17 cellular contexts compared by ENCODE assay signal in the genomic region with DNA sequence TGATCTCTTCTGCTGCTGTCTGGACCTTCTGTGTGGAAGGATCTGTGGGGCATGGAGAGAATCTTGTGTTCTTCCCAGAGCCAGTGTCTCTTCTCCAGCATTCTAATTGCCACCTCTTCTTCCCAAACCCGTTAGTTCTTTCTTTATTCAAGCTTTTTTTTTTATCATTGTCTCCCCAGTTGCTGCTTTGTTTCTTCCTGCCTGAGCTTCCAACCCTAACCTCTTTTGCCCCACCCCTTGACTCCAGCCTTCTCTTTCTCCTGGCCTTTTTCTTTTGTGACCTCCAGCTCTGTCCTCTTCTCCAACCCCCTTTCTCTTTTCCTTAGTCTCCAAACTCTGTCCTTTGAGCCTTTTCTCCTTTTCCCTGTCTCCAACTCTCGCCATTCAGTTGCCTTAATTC. TPM values are rescaled to one million over a fixed set of nuclear protein-coding genes. Genes with fewer than 3 reads are reported as not detected.
DNase-seq lines count a peak whose midpoint lies in the region; ATAC-seq and TF ChIP-seq lines count a peak whose summit lies in the region.
"Had no signal": no experiment of that assay in that cellular context is flagged by ENCODE, and none has a peak within 500 bp of the region (broad histone marks: within the 10 kb centered on the region; RNA-seq: fewer than 3 reads in every experiment).

No MANE protein-coding gene starts in this region.

- BruUV-seq in OCI-LY7 (replicated peaks; lab: Mats Ljungman, UMichigan) = no TSS peak

- H3K4me2 ChIP-seq in OCI-LY7 (ENCODE audit: low read length) = peak overlapping the region; percentile 73
- H3K4me2 ChIP-seq: PC-9 had no signal

- no peaks in the 10 kb centered on the region for H4K20me1 ChIP-seq in OCI-LY7 (ENCODE audit: insufficient read depth, low read length)

- H3K36me3 ChIP-seq in OCI-LY7 (ENCODE audit: insufficient read depth, low read length) (peaks cover 18% of the 10 kb centered on the region), spleen (peaks cover 0 to 44% (median 17%) of the 10 kb centered on the region in 6 donors)

- H3K4me1 Mint-ChIP-seq in activated CD4-positive, alpha-beta T cell treated with anti-CD3 and anti-CD28 coated beads, Interleukin-2, amount 10 ng/mL, durations not matched to agents 24 days and 14 days = peaks cover 32% of the 10 kb centered on the region
- H3K4me1 Mint-ChIP-seq in glutamatergic neuron (ENCODE audit: low read depth, unreplicated experiment) = peaks cover 40% of the 10 kb centered on the region
- H3K4me1 Mint-ChIP-seq in activated CD4-positive, alpha-beta memory T cell treated with anti-CD3 and anti-CD28 coated beads for 36 hours (ENCODE audit: low read depth) = peaks cover 37% of the 10 kb centered on the region

- H3K79me2 ChIP-seq in OCI-LY7 (ENCODE audit: insufficient read depth, low read depth, low read length) = peaks cover 37% of the 10 kb centered on the region; the same call in 1 of the 2 replicates

- H3K36me3 Mint-ChIP-seq in activated CD4-positive, alpha-beta T cell treated with anti-CD3 and anti-CD28 coated beads, Interleukin-2, amount 10 ng/mL, durations not matched to agents 24 days and 14 days (ENCODE audit: low read depth) = peaks cover 18% of the 10 kb centered on the region
- H3K36me3 Mint-ChIP-seq in glutamatergic neuron (ENCODE audit: unreplicated experiment) = peaks cover 3% of the 10 kb centered on the region
- H3K36me3 Mint-ChIP-seq in activated CD4-positive, alpha-beta memory T cell treated with anti-CD3 and anti-CD28 coated beads for 36 hours = peaks cover 13% of the 10 kb centered on the region

- no peak for DNase-seq in activated CD4-positive, alpha-beta T cell treated with anti-CD3 and anti-CD28 coated beads, Interleukin-2, amount 10 ng/mL, durations not matched to agents 24 days and 14 days
- no peak for DNase-seq in activated CD4-positive, alpha-beta T cell treated with anti-CD3 and anti-CD28 coated beads for 1 hour
- DNase-seq in OCI-LY7 (ENCODE audit: low spot score) (no peak), glutamatergic neuron (no peak), spleen (no peak)
- DNase-seq in activated CD4-positive, alpha-beta memory T cell treated with anti-CD3 and anti-CD28 coated beads for 36 hours = no peak
- no peak for DNase-seq in stimulated activated CD4-positive, alpha-beta T cell treated with anti-CD3 and anti-CD28 coated beads, Interleukin-4, amount 100 ng/mL, for 1 hour
- DNase-seq: activated CD4-positive, CD25-positive, alpha-beta regulatory T cell; activated CD8-positive, alpha-beta memory T cell treated with anti-CD3 and anti-CD28 coated beads, Interleukin-2, amount 50 U/mL, for 48 hours; adrenal gland; cerebellar nuclear complex; NCI-H187 treated with DMSO at 0.1 percent for 48 hours; NCI-H510A; PC-9; psoas muscle had no signal

- H3K27me3 Mint-ChIP-seq in activated CD4-positive, alpha-beta T cell treated with anti-CD3 and anti-CD28 coated beads, Interleukin-2, amount 10 ng/mL, durations not matched to agents 24 days and 14 days = no peaks in the 10 kb centered on the region
- H3K27me3 Mint-ChIP-seq in glutamatergic neuron (ENCODE audit: unreplicated experiment) = peaks cover 14% of the 10 kb centered on the region
- H3K27me3 Mint-ChIP-seq in activated CD4-positive, alpha-beta memory T cell treated with anti-CD3 and anti-CD28 coated beads for 36 hours = no peaks in the 10 kb centered on the region

- H3K4me3 ChIP-seq in OCI-LY7 (ENCODE audit: low read depth, low read length, poor library complexity, severe bottlenecking) (peak overlapping the region; percentile 27), spleen (no peak overlapping the region)
- H3K4me3 ChIP-seq: adrenal gland, PC-9, psoas muscle, suprapubic skin had no signal

- no peaks in the 10 kb centered on the region for H3K9me3 Mint-ChIP-seq in activated CD4-positive, alpha-beta T cell treated with anti-CD3 and anti-CD28 coated beads, Interleukin-2, amount 10 ng/mL, durations not matched to agents 24 days and 14 days
- peaks cover 6% of the 10 kb centered on the region for H3K9me3 Mint-ChIP-seq in glutamatergic neuron (ENCODE audit: unreplicated experiment)
- H3K9me3 Mint-ChIP-seq in activated CD4-positive, alpha-beta memory T cell treated with anti-CD3 and anti-CD28 coated beads for 36 hours = no peaks in the 10 kb centered on the region

- CTCF ChIA-PET in OCI-LY7 (lab: Charles Lee; ENCODE audit: unreplicated experiment) = no interaction called here
- CTCF ChIA-PET in activated CD4-positive, alpha-beta memory T cell treated with anti-CD3 and anti-CD28 coated beads for 36 hours (lab: Charles Lee) = no interaction called here

- intact Hi-C loops in activated CD4-positive, alpha-beta T cell treated with anti-CD3 and anti-CD28 coated beads, Interleukin-2, amount 10 ng/mL, durations not matched to agents 24 days and 14 days (cut with micrococcal nuclease) = no loop called here
- intact Hi-C loops in OCI-LY7 (cut with micrococcal nuclease; ENCODE audit: unreplicated experiment) (no loop called here), spleen (cut with DNase I; ENCODE audit: low total_unique reads) (loop anchor here (10.0 kb wide), 1 partner anchor 47 kb away; a partner anchor contains a TSS)
- intact Hi-C loops in activated CD4-positive, alpha-beta memory T cell treated with anti-CD3 and anti-CD28 coated beads for 36 hours (cut with micrococcal nuclease) = no loop called here

- WGBS in spleen, 5 donors = 62 to 77% (median 65%) methylated on average over 2 of the region's 2 CpGs

- H3K9me2 ChIP-seq in OCI-LY7 (ENCODE audit: insufficient read depth, low read length) = no peaks in the 10 kb centered on the region

- H3K4me1 ChIP-seq in OCI-LY7 (ENCODE audit: insufficient read depth, low read length, poor library complexity, severe bottlenecking) (peaks cover 43% of the 10 kb centered on the region), spleen (peaks cover 19 to 74% (median 65%) of the 10 kb centered on the region in 6 donors)

- no peak overlapping the region for H3K4me3 Mint-ChIP-seq in activated CD4-positive, alpha-beta T cell treated with anti-CD3 and anti-CD28 coated beads, Interleukin-2, amount 10 ng/mL, durations not matched to agents 24 days and 14 days
- H3K4me3 Mint-ChIP-seq in glutamatergic neuron (ENCODE audit: unreplicated experiment) = peak overlapping the region; percentile 80
- no peak overlapping the region for H3K4me3 Mint-ChIP-seq in activated CD4-positive, alpha-beta memory T cell treated with anti-CD3 and anti-CD28 coated beads for 36 hours

- no peak for TF ChIP-seq POLR2A in spleen (IDR thresholded peaks at IDR 0.05)

- no peak for TF ChIP-seq CTCF in OCI-LY7 (conservative IDR thresholded peaks at IDR 0.05; ENCODE audit: low read length)
- no peak for TF ChIP-seq CTCF in glutamatergic neuron (IDR thresholded peaks at IDR 0.05; ENCODE audit: partially characterized antibody, unreplicated experiment)
- TF ChIP-seq CTCF in spleen (IDR thresholded peaks at IDR 0.05 in 8 of 11, conservative IDR thresholded peaks at IDR 0.05 in 3 of 11) = no peak

- H3K27me3 ChIP-seq in spleen (replicated peaks in 1 of 7) = no peaks in the 10 kb centered on the region
- H3K27me3 ChIP-seq: adrenal gland, suprapubic skin had no signal

- no peaks in the 10 kb centered on the region for H3K9me3 ChIP-seq in OCI-LY7 (ENCODE audit: low read length)
- no peaks in the 10 kb centered on the region for H3K9me3 ChIP-seq in spleen
- H3K9me3 ChIP-seq: adrenal gland, psoas muscle, suprapubic skin had no signal

- H3K27ac Mint-ChIP-seq in activated CD4-positive, alpha-beta T cell treated with anti-CD3 and anti-CD28 coated beads, Interleukin-2, amount 10 ng/mL, durations not matched to agents 24 days and 14 days = peak overlapping the region; percentile 14
- peak overlapping the region; percentile 84 for H3K27ac Mint-ChIP-seq in glutamatergic neuron (ENCODE audit: unreplicated experiment)
- H3K27ac Mint-ChIP-seq in activated CD4-positive, alpha-beta memory T cell treated with anti-CD3 and anti-CD28 coated beads for 36 hours = no peak overlapping the region

- H2AFZ ChIP-seq in OCI-LY7 (ENCODE audit: low read length) = no peak overlapping the region
- H2AFZ ChIP-seq: PC-9 had no signal

- POLR2A ChIA-PET in OCI-LY7 (lab: Charles Lee) = interaction anchor here (1.1 kb wide), 2 partner anchors 12 to 14 kb away, joined by 3 to 5 read pairs; no protein-coding TSS in a partner anchor
- POLR2A ChIA-PET in activated CD4-positive, alpha-beta memory T cell treated with anti-CD3 and anti-CD28 coated beads for 36 hours (lab: Charles Lee) = no interaction called here

- no peak for ATAC-seq in GM21723 (IDR thresholded peaks at IDR 0.05; ENCODE audit: unreplicated experiment)
- ATAC-seq: psoas muscle had no signal

- H3K27ac ChIP-seq in OCI-LY7 (ENCODE audit: low read depth, low read length, poor library complexity, severe bottlenecking) (peak overlapping the region; percentile 61), spleen (peak overlapping the region in 6 of 8 donors; percentile 29 to 91 (median 50))
- H3K27ac ChIP-seq: PC-9, psoas muscle, suprapubic skin had no signal

RNA-seq across cellular contexts. Expression of a gene that starts 4.5 kb away (rescaled TPM):
- total RNA-seq in activated CD4-positive, alpha-beta T cell treated with anti-CD3 and anti-CD28 coated beads, Interleukin-2, amount 10 ng/mL, durations not matched to agents 24 days and 14 days = 38.6 and 39.1 TPM in 2 replicates
- 5.8 and 8.1 TPM in 2 replicates for total RNA-seq in OCI-LY7 (2014; rRNA removed; shearing (Covaris generic))
- total RNA-seq in OCI-LY7 (2022) = 20.6 and 20.9 TPM in 2 replicates
- total RNA-seq in glutamatergic neuron (ENCODE audit: unreplicated experiment) = 103 TPM
- 10 to 100 TPM; 27.4 to 38.2 (median 32.4) TPM for total RNA-seq in spleen
- 1 to 10 TPM; 2.3 to 4.3 (median 2.9) TPM for polyA plus RNA-seq in spleen
- 10 to 100 TPM; 28.8 TPM for total RNA-seq in activated CD4-positive, alpha-beta memory T cell treated with anti-CD3 and anti-CD28 coated beads for 36 hours

RNA-seq across cellular contexts. Expression of a gene that starts 43.4 kb away (rescaled TPM):
- 25.9 and 32.1 TPM in 2 replicates for total RNA-seq in activated CD4-positive, alpha-beta T cell treated with anti-CD3 and anti-CD28 coated beads, Interleukin-2, amount 10 ng/mL, durations not matched to agents 24 days and 14 days
- total RNA-seq in OCI-LY7 (2014; rRNA removed; shearing (Covaris generic)) = 22.5 and 25.1 TPM in 2 replicates
- total RNA-seq in OCI-LY7 (2022) = 38.4 and 42.0 TPM in 2 replicates
- total RNA-seq in glutamatergic neuron (ENCODE audit: unreplicated experiment) = 32.7 TPM
- 10 to 100 TPM; 18.6 to 41.1 (median 31.7) TPM for total RNA-seq in spleen
- polyA plus RNA-seq in spleen = 1 to 10 TPM; 1.5 to 2.8 (median 1.9) TPM
- total RNA-seq in activated CD4-positive, alpha-beta memory T cell treated with anti-CD3 and anti-CD28 coated beads for 36 hours = 10 to 100 TPM; 23.1 to 25.3 TPM
